Comparison of ENCODE assay signal across 8 cellular contexts in genomic region chr11:119207300-119207570, GRCh38. TPM values are rescaled to one million over a fixed set of nuclear protein-coding genes. Genes with fewer than 3 reads are reported as not detected.
A peak's percentile ranks its signal among the peaks of the same experiment; 100 is the strongest.
DNase-seq lines count a peak whose midpoint lies in the region; ATAC-seq and TF ChIP-seq lines count a peak whose summit lies in the region.

No MANE protein-coding gene starts in this region.

- H3K9ac ChIP-seq in GM23248 (peak overlapping the region; percentile 89), skeletal muscle satellite cell (ENCODE audit: low read depth, low read length) (peak overlapping the region; percentile 72)

- no peak for TF ChIP-seq CTCF in foreskin fibroblast (IDR thresholded peaks at IDR 0.05; ENCODE audit: low read depth, low read length)

- peak overlapping the region; percentile 28 for H3K27ac ChIP-seq in GM23248

- in situ Hi-C loops in GM23248 (cut with MboI), result no loop called here

- H3K4me2 ChIP-seq in GM23248 (ENCODE audit: unreplicated experiment) (peak overlapping the region; percentile 93), skeletal muscle satellite cell (ENCODE audit: low read length) (peak overlapping the region; percentile 88)

- no peaks in the 10 kb centered on the region for H3K36me3 ChIP-seq in GM23248 (ENCODE audit: low read depth)
- no peaks in the 10 kb centered on the region for H3K36me3 ChIP-seq in skeletal muscle satellite cell (ENCODE audit: insufficient read depth, low read length)

- H3K27me3 ChIP-seq in GM23248 (replicated peaks; ENCODE audit: insufficient read depth) (no peaks in the 10 kb centered on the region), skeletal muscle satellite cell (ENCODE audit: control insufficient read depth, insufficient read depth, low read length) (no peaks in the 10 kb centered on the region)

- no peaks in the 10 kb centered on the region for H3K9me2 ChIP-seq in GM23248 (ENCODE audit: insufficient read depth)

- peak; percentile 10; the same call in 2 of the 3 replicates for ATAC-seq in SK-N-SH treated with all-trans-retinoic acid at 6 μM for 48 hours
- ATAC-seq in esophagus mucosa, result no peak
- no peak for ATAC-seq in HG03095 (IDR thresholded peaks at IDR 0.05; ENCODE audit: unreplicated experiment)

- no peaks in the 10 kb centered on the region for H3K9me3 ChIP-seq in GM23248 (ENCODE audit: low read depth)
- no peaks in the 10 kb centered on the region for H3K9me3 ChIP-seq in skeletal muscle satellite cell (replicated peaks; ENCODE audit: low read length)

- WGBS in GM23248 (ENCODE audit: low coverage in 1 of 2, low lambda C conversion rate in 2 of 2, missing lambda C conversion rate in 2 of 2), 2 experiments, result 8 to 12% methylated on average over 5 of the region's 5 CpGs

- H3K79me2 ChIP-seq in GM23248 (ENCODE audit: insufficient read depth), result peaks cover 59% of the 10 kb centered on the region

- peaks cover 10% of the 10 kb centered on the region for H3F3A ChIP-seq in GM23248 (ENCODE audit: insufficient read depth)

- H3K4me1 ChIP-seq in GM23248 (ENCODE audit: insufficient read depth) (peaks cover 18% of the 10 kb centered on the region; the same call in 1 of the 2 replicates), skeletal muscle satellite cell (ENCODE audit: control insufficient read depth, insufficient read depth, low read length) (peaks cover 20% of the 10 kb centered on the region)

- H2AFZ ChIP-seq in GM23248, result peak overlapping the region; percentile 50

- 0 out of 2 replicates have a peak, but pooled peaks cover 4% of the 10 kb centered on the region for H4K20me1 ChIP-seq in GM23248 (ENCODE audit: insufficient read depth)

- H3K4me3 ChIP-seq in GM23248 (peak overlapping the region; percentile 98), foreskin fibroblast (ENCODE audit: low read depth in 1 of 2, low read length in 2 of 2) (peak overlapping the region; percentile 90 to 96), skeletal muscle satellite cell (ENCODE audit: low read length) (peak overlapping the region; percentile 81)

- DNase-seq in GM23248 (peak; percentile 49), foreskin fibroblast (peak in 1 of 2 donors; percentile 32), DMS 273 (lab: John Stamatoyannopoulos, UW; ENCODE audit: unreplicated experiment) (no peak), A172 (ENCODE audit: low spot score) (no peak)

TF ChIP-seq in SK-N-SH treated with all-trans-retinoic acid at 6 μM for 48 hours, 23 proteins besides CTCF, POLR2A, EP300 and RAD21 (continues in another document):
- TF ChIP-seq, protein P1, sequence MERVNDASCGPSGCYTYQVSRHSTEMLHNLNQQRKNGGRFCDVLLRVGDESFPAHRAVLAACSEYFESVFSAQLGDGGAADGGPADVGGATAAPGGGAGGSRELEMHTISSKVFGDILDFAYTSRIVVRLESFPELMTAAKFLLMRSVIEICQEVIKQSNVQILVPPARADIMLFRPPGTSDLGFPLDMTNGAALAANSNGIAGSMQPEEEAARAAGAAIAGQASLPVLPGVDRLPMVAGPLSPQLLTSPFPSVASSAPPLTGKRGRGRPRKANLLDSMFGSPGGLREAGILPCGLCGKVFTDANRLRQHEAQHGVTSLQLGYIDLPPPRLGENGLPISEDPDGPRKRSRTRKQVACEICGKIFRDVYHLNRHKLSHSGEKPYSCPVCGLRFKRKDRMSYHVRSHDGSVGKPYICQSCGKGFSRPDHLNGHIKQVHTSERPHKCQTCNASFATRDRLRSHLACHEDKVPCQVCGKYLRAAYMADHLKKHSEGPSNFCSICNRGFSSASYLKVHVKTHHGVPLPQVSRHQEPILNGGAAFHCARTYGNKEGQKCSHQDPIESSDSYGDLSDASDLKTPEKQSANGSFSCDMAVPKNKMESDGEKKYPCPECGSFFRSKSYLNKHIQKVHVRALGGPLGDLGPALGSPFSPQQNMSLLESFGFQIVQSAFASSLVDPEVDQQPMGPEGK (CRISPR knock-in tag; IDR thresholded peaks at IDR 0.05; ENCODE audit: borderline replicate concordance), result no peak
- TF ChIP-seq CSDC2 (CRISPR knock-in tag; IDR thresholded peaks at IDR 0.05), result no peak
- no peak for TF ChIP-seq ARNTL (CRISPR knock-in tag; IDR thresholded peaks at IDR 0.05; ENCODE audit: borderline replicate concordance, low read depth)
- TF ChIP-seq ESRRG (CRISPR knock-in tag; IDR thresholded peaks at IDR 0.05), result no peak
- no peak for TF ChIP-seq RARB (CRISPR knock-in tag; IDR thresholded peaks at IDR 0.05)
- TF ChIP-seq CSRNP3 (CRISPR knock-in tag; IDR thresholded peaks at IDR 0.05), result no peak
- TF ChIP-seq, protein P2, sequence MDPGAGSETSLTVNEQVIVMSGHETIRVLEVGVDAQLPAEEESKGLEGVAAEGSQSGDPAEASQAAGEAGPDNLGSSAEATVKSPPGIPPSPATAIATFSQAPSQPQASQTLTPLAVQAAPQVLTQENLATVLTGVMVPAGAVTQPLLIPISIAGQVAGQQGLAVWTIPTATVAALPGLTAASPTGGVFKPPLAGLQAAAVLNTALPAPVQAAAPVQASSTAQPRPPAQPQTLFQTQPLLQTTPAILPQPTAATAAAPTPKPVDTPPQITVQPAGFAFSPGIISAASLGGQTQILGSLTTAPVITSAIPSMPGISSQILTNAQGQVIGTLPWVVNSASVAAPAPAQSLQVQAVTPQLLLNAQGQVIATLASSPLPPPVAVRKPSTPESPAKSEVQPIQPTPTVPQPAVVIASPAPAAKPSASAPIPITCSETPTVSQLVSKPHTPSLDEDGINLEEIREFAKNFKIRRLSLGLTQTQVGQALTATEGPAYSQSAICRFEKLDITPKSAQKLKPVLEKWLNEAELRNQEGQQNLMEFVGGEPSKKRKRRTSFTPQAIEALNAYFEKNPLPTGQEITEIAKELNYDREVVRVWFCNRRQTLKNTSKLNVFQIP (CRISPR knock-in tag; IDR thresholded peaks at IDR 0.05; ENCODE audit: borderline replicate concordance, low read depth), result no peak
- TF ChIP-seq GLIS3 (CRISPR knock-in tag; IDR thresholded peaks at IDR 0.05), result no peak
- no peak for TF ChIP-seq ZFP30 (CRISPR knock-in tag; IDR thresholded peaks at IDR 0.05)
- TF ChIP-seq BACH2 (CRISPR knock-in tag; IDR thresholded peaks at IDR 0.05; ENCODE audit: borderline replicate concordance), result no peak
- no peak for TF ChIP-seq ZNF8 (CRISPR knock-in tag; IDR thresholded peaks at IDR 0.05)
- TF ChIP-seq, protein P3, sequence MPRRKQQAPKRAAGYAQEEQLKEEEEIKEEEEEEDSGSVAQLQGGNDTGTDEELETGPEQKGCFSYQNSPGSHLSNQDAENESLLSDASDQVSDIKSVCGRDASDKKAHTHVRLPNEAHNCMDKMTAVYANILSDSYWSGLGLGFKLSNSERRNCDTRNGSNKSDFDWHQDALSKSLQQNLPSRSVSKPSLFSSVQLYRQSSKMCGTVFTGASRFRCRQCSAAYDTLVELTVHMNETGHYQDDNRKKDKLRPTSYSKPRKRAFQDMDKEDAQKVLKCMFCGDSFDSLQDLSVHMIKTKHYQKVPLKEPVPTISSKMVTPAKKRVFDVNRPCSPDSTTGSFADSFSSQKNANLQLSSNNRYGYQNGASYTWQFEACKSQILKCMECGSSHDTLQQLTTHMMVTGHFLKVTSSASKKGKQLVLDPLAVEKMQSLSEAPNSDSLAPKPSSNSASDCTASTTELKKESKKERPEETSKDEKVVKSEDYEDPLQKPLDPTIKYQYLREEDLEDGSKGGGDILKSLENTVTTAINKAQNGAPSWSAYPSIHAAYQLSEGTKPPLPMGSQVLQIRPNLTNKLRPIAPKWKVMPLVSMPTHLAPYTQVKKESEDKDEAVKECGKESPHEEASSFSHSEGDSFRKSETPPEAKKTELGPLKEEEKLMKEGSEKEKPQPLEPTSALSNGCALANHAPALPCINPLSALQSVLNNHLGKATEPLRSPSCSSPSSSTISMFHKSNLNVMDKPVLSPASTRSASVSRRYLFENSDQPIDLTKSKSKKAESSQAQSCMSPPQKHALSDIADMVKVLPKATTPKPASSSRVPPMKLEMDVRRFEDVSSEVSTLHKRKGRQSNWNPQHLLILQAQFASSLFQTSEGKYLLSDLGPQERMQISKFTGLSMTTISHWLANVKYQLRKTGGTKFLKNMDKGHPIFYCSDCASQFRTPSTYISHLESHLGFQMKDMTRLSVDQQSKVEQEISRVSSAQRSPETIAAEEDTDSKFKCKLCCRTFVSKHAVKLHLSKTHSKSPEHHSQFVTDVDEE (CRISPR knock-in tag; IDR thresholded peaks at IDR 0.05), result no peak
- no peak for TF ChIP-seq ZC3H10 (CRISPR knock-in tag; IDR thresholded peaks at IDR 0.05)
- TF ChIP-seq TOX (CRISPR knock-in tag; IDR thresholded peaks at IDR 0.05; ENCODE audit: borderline replicate concordance), result no peak

RNA-seq across cellular contexts. Expression of gene CBL, which starts 1.1 kb away (rescaled TPM):
- 7.8 and 8.6 TPM in 2 replicates for total RNA-seq in GM23248 (2014; rRNA removed; shearing (Covaris generic))
- 5.0 and 5.8 TPM in 2 replicates for polyA plus RNA-seq in GM23248 (2016; fragmentation: Nextera tagmentation; extraction: Ambion mirVana)
- 7.4 and 7.9 TPM in 2 replicates for total RNA-seq in skeletal muscle satellite cell (2012; rRNA removed)
- total RNA-seq in A172 (2014; rRNA removed; shearing (Covaris generic)), result 8.1 and 9.7 TPM in 2 replicates
- 11.0 TPM for total RNA-seq in esophagus mucosa

RNA-seq across cellular contexts. Expression of gene NHERF4, which starts 22.0 kb away (rescaled TPM):
- total RNA-seq in GM23248 (2014; rRNA removed; shearing (Covaris generic)), result not detected in 2 replicates
- polyA plus RNA-seq in GM23248 (2016; fragmentation: Nextera tagmentation; extraction: Ambion mirVana), result not detected in 2 replicates
- not detected in 2 replicates for total RNA-seq in skeletal muscle satellite cell (2012; rRNA removed)
- not detected in 2 replicates for total RNA-seq in A172 (2014; rRNA removed; shearing (Covaris generic))
- not detected for total RNA-seq in esophagus mucosa

RNA-seq across cellular contexts. Expression of gene NLRX1, which starts 38.7 kb away (rescaled TPM):
- 19.7 and 28.0 TPM in 2 replicates for total RNA-seq in GM23248 (2014; rRNA removed; shearing (Covaris generic))
- polyA plus RNA-seq in GM23248 (2016; fragmentation: Nextera tagmentation; extraction: Ambion mirVana), result 13.4 and 13.8 TPM in 2 replicates
- total RNA-seq in skeletal muscle satellite cell (2012; rRNA removed), result 10.1 and 10.5 TPM in 2 replicates
- total RNA-seq in A172 (2014; rRNA removed; shearing (Covaris generic)), result 7.9 and 15.0 TPM in 2 replicates
- total RNA-seq in esophagus mucosa, result 60.3 TPM

RNA-seq across cellular contexts. Expression of gene ABCG4, which starts 58.4 kb away (rescaled TPM):
- not detected in 2 replicates for total RNA-seq in GM23248 (2014; rRNA removed; shearing (Covaris generic))
- 0.06 and 0.14 TPM in 2 replicates for polyA plus RNA-seq in GM23248 (2016; fragmentation: Nextera tagmentation; extraction: Ambion mirVana)
- total RNA-seq in skeletal muscle satellite cell (2012; rRNA removed), result not detected in 2 replicates
- total RNA-seq in A172 (2014; rRNA removed; shearing (Covaris generic)), result 0.05 TPM in 1 of 2 replicates, not detected in the other
- total RNA-seq in esophagus mucosa, result 0.52 TPM
